In genomic region chr17:73782641-73783381, GRCh38 we compare ENCODE assay signal across 15 cellular contexts.
DNase-seq lines count a peak whose midpoint lies in the region; ATAC-seq, FAIRE-seq and TF ChIP-seq lines count a peak whose summit lies in the region.
"Had no signal": no experiment of that assay in that cellular context is flagged by ENCODE, and none has a peak within 500 bp of the region (broad histone marks: within the 10 kb centered on the region; RNA-seq: fewer than 3 reads in every experiment).

No MANE protein-coding gene starts in this region.

- H3K36me3 Mint-ChIP-seq in stimulated activated effector memory CD8-positive, alpha-beta T cell treated with anti-CD3 and anti-CD28 coated beads, Interleukin-12 subunit alpha, Interleukin-12 subunit beta, amount 100 ng/mL, for 72 hours = no peaks in the 10 kb centered on the region

- H3K27me3 ChIP-seq in HepG2 (ENCODE audit: control insufficient read depth in 1 of 2, insufficient read depth in 2 of 2, low read length in 2 of 2) = peaks cover 2 to 20% of the 10 kb centered on the region in 2 experiments; a peak in 4 of 5 replicates
- H3K27me3 ChIP-seq in right lobe of liver = no peaks in the 10 kb centered on the region
- H3K27me3 ChIP-seq in K562 (ENCODE audit: control insufficient read depth in 2 of 2, insufficient read depth in 2 of 2, low read length in 2 of 2) = peaks cover 0 to 27% of the 10 kb centered on the region in 2 experiments; a peak in 2 of 5 replicates
- H3K27me3 ChIP-seq: body of pancreas had no signal

- WGBS in HepG2 (ENCODE audit: low lambda C conversion rate) = 68% methylated on average over 11 of the region's 11 CpGs
- 81% methylated on average over 10 of the region's 11 CpGs for WGBS in right lobe of liver (ENCODE audit: insufficient coverage, low coverage, low lambda C conversion rate, missing lambda C conversion rate)
- 14% methylated on average over 11 of the region's 11 CpGs for WGBS in K562 (ENCODE audit: insufficient coverage, low coverage, missing lambda C conversion rate)

- no peak overlapping the region for H3K4me3 Mint-ChIP-seq in stimulated activated effector memory CD8-positive, alpha-beta T cell treated with anti-CD3 and anti-CD28 coated beads, Interleukin-12 subunit alpha, Interleukin-12 subunit beta, amount 100 ng/mL, for 72 hours
- H3K4me3 Mint-ChIP-seq: T-helper 1 cell treated with Interleukin-12 subunit alpha and Interleukin-12 subunit beta and Interleukin-4 antibody, amounts not matched to agents 30 μg/mL and 1 μg/mL, for 36 hours had no signal

- TF ChIP-seq RAD21 in HepG2 (CRISPR knock-in tag; IDR thresholded peaks at IDR 0.05) = no peak
- TF ChIP-seq RAD21 in K562 (CRISPR knock-in tag; conservative IDR thresholded peaks at IDR 0.05 in 1 of 2, IDR thresholded peaks at IDR 0.05 in 1 of 2) = peak in 1 of 2 experiments; percentile 51; a peak in 2 of 4 replicates

- in situ Hi-C loops in HepG2 (cut with HindIII; ENCODE audit: extremely low pct_ligation_motif_present, low pct_unique_long_range_greater_than_20kb) (loop anchor here (25.0 kb wide), 1 partner anchor 654 kb away; the partner anchor contains the start of gene GPRC5C), K562 (cut with MboI) (no loop called here)

- H3K4me2 ChIP-seq in HepG2 (ENCODE audit: low read depth, low read length) (peak overlapping the region; percentile 60; the same call in 1 of the 2 replicates), K562 (ENCODE audit: insufficient read depth, low read length) (no peak overlapping the region)
- H3K4me2 ChIP-seq: PC-9 had no signal

- CTCF ChIA-PET in HepG2 (lab: Yijun Ruan, JAX; ENCODE audit: low intra/inter-chr PET ratio, low total read pairs) (no interaction called here), K562 (lab: Yijun Ruan, JAX; ENCODE audit: low intra/inter-chr PET ratio) (no interaction called here)

- H3K36me3 ChIP-seq in HepG2 (replicated peaks in 1 of 2; ENCODE audit: control insufficient read depth in 1 of 2, insufficient read depth in 2 of 2, low read length in 2 of 2) (no peaks in the 10 kb centered on the region), right lobe of liver (no peaks in the 10 kb centered on the region), K562 (ENCODE audit: control insufficient read depth, insufficient read depth, low read length) (no peaks in the 10 kb centered on the region)
- H3K36me3 ChIP-seq: gastroesophageal sphincter, stomach had no signal

- POLR2A ChIA-PET in HepG2 (lab: Yijun Ruan, JAX) = interaction anchor here (1.4 kb wide), 1 partner anchor 27 kb away, joined by 3 read pairs; no protein-coding TSS in a partner anchor
- POLR2A ChIA-PET in K562 (lab: Yijun Ruan, JAX) = interaction anchor here (0.6 to 1.2 kb wide), 2 partner anchors 12 to 430 kb away, joined by 3 read pairs; partner anchors contain the start of gene TTYH2

- H3K9me3 ChIP-seq in HepG2 (ENCODE audit: low read length) (0 out of 2 replicates have a peak, but pooled peaks cover 4% of the 10 kb centered on the region), right lobe of liver (no peaks in the 10 kb centered on the region), K562 (replicated peaks; ENCODE audit: control insufficient read depth, insufficient read depth, low read depth, low read length) (no peaks in the 10 kb centered on the region)
- H3K9me3 ChIP-seq: body of pancreas, gastroesophageal sphincter, stomach had no signal

- ATAC-seq in HepG2 (peak; percentile 27; the same call in 2 of the 3 replicates), right lobe of liver (no peak), K562 (peak; percentile 90), GM19023 (IDR thresholded peaks at IDR 0.05; ENCODE audit: unreplicated experiment) (no peak)
- no peak for ATAC-seq in stimulated activated effector memory CD8-positive, alpha-beta T cell treated with anti-CD3 and anti-CD28 coated beads, Interleukin-12 subunit alpha, Interleukin-12 subunit beta, amount 100 ng/mL, for 72 hours
- ATAC-seq: body of pancreas, gastroesophageal sphincter had no signal

- DNase-seq in HepG2 (ENCODE audit: low spot score) (no peak), right lobe of liver (no peak), NCI-H1436 treated with DMSO at 0.1 percent for 48 hours (lab: John Stamatoyannopoulos, UW) (peak; percentile 53), K562 (ENCODE audit: extremely low read depth in 1 of 4, low spot score in 3 of 4) (peak; percentile 30 to 50 (median 42)), HPDE6-E6E7 (ENCODE audit: extremely low spot score) (no peak)
- no peak for DNase-seq in stimulated activated naive CD4-positive, alpha-beta T cell (lab: John Stamatoyannopoulos, UW)
- DNase-seq in stimulated activated effector memory CD8-positive, alpha-beta T cell treated with anti-CD3 and anti-CD28 coated beads, Interleukin-12 subunit alpha, Interleukin-12 subunit beta, amount 100 ng/mL, for 72 hours (ENCODE audit: low spot score in 2 of 2) = no peak
- DNase-seq: body of pancreas, NCI-H1048, stomach had no signal

- TF ChIP-seq EP300 in HepG2 (IDR thresholded peaks at IDR 0.05; ENCODE audit: low read depth in 2 of 2, low read length in 2 of 2) = no peak
- no peak for TF ChIP-seq EP300 in HepG2 (CRISPR knock-in tag; IDR thresholded peaks at IDR 0.05; ENCODE audit: borderline replicate concordance)
- TF ChIP-seq EP300 in K562 (IDR thresholded peaks at IDR 0.05; ENCODE audit: low read length) = no peak

- BruUV-seq in HepG2 (replicated peaks; lab: Mats Ljungman, UMichigan) = no TSS peak
- BruUV-seq in K562 (replicated peaks; lab: Mats Ljungman, UMichigan) = no TSS peak

- H3K9me1 ChIP-seq in K562 (ENCODE audit: control insufficient read depth, insufficient read depth, low read length) = no peaks in the 10 kb centered on the region

- no peak overlapping the region for H2AFZ ChIP-seq in HepG2 (ENCODE audit: low read length)
- H2AFZ ChIP-seq in K562 (ENCODE audit: low read depth, low read length) = no peak overlapping the region
- H2AFZ ChIP-seq: PC-9 had no signal

- no peaks in the 10 kb centered on the region for H3K4me1 Mint-ChIP-seq in stimulated activated effector memory CD8-positive, alpha-beta T cell treated with anti-CD3 and anti-CD28 coated beads, Interleukin-12 subunit alpha, Interleukin-12 subunit beta, amount 100 ng/mL, for 72 hours

- intact Hi-C loops in HepG2 (cut with micrococcal nuclease; ENCODE audit: unreplicated experiment) (no loop called here), right lobe of liver (cut with DNase I) (no loop called here), K562 (cut with micrococcal nuclease) (loop anchor here (10.0 kb wide), 1 partner anchor 358 kb away; no protein-coding TSS in a partner anchor)

- H3K79me2 ChIP-seq in HepG2 (ENCODE audit: insufficient read depth, low read length) = no peaks in the 10 kb centered on the region
- no peaks in the 10 kb centered on the region for H3K79me2 ChIP-seq in K562 (ENCODE audit: control insufficient read depth, insufficient read depth, low read length)

- no peak overlapping the region for H3K27ac Mint-ChIP-seq in stimulated activated effector memory CD8-positive, alpha-beta T cell treated with anti-CD3 and anti-CD28 coated beads, Interleukin-12 subunit alpha, Interleukin-12 subunit beta, amount 100 ng/mL, for 72 hours
- H3K27ac Mint-ChIP-seq: T-helper 1 cell treated with Interleukin-12 subunit alpha and Interleukin-12 subunit beta and Interleukin-4 antibody, amounts not matched to agents 30 μg/mL and 1 μg/mL, for 36 hours had no signal

- H3K27ac ChIP-seq in HepG2 (ENCODE audit: extremely low read length, insufficient read depth, low read length) (no peak overlapping the region), right lobe of liver (no peak overlapping the region), K562 (ENCODE audit: extremely low read depth, low read depth, low read length) (no peak overlapping the region)
- H3K27ac ChIP-seq: body of pancreas, C4-2B, gastroesophageal sphincter, PC-9, stomach had no signal

- FAIRE-seq in HepG2 (lab: Jason Lieb, UNC) (no peak), K562 (lab: Jason Lieb, UNC) (no peak)

- no peak overlapping the region for H3K4me3 ChIP-seq in HepG2 (replicated peaks in 1 of 3; ENCODE audit: insufficient read depth in 1 of 3, low read depth in 2 of 3, low read length in 3 of 3)
- H3K4me3 ChIP-seq in right lobe of liver = no peak overlapping the region
- H3K4me3 ChIP-seq in K562 = no peak overlapping the region
- H3K4me3 ChIP-seq: body of pancreas, gastroesophageal sphincter, PC-9, stomach had no signal

- peaks cover 64% of the 10 kb centered on the region for H3K4me1 ChIP-seq in HepG2 (ENCODE audit: insufficient read depth, low read length)
- no peaks in the 10 kb centered on the region for H3K4me1 ChIP-seq in right lobe of liver
- no peaks in the 10 kb centered on the region for H3K4me1 ChIP-seq in K562 (replicated peaks in 1 of 2; ENCODE audit: control insufficient read depth in 2 of 2, insufficient read depth in 2 of 2, low read length in 2 of 2)
- H3K4me1 ChIP-seq: body of pancreas, gastroesophageal sphincter had no signal

- H3K9me3 Mint-ChIP-seq in stimulated activated effector memory CD8-positive, alpha-beta T cell treated with anti-CD3 and anti-CD28 coated beads, Interleukin-12 subunit alpha, Interleukin-12 subunit beta, amount 100 ng/mL, for 72 hours = no peaks in the 10 kb centered on the region
- H3K9me3 Mint-ChIP-seq: T-helper 1 cell treated with Interleukin-12 subunit alpha and Interleukin-12 subunit beta and Interleukin-4 antibody, amounts not matched to agents 30 μg/mL and 1 μg/mL, for 36 hours had no signal

- TF ChIP-seq POLR2A in HepG2 (IDR thresholded peaks at IDR 0.05; ENCODE audit: insufficient read depth in 1 of 2, low read depth in 2 of 2, low read length in 2 of 2) (no peak), right lobe of liver (IDR thresholded peaks at IDR 0.05) (no peak), K562 (conservative IDR thresholded peaks at IDR 0.05) (no peak)

- TF ChIP-seq CTCF in HepG2 (CRISPR knock-in tag; IDR thresholded peaks at IDR 0.05) = peak; percentile 34
- no peak for TF ChIP-seq CTCF in right lobe of liver (IDR thresholded peaks at IDR 0.05)
- peak; percentile 62 to 69 (median 69) for TF ChIP-seq CTCF in K562 (IDR thresholded peaks at IDR 0.05 in 2 of 3, conservative IDR thresholded peaks at IDR 0.05 in 1 of 3; ENCODE audit: insufficient read depth in 2 of 3, low read depth in 1 of 3, low read length in 3 of 3)

- H4K20me1 ChIP-seq in HepG2 (ENCODE audit: insufficient read depth, low read length) = no peaks in the 10 kb centered on the region
- peaks cover 9% of the 10 kb centered on the region; the same call in 1 of the 2 replicates for H4K20me1 ChIP-seq in K562 (replicated peaks; ENCODE audit: control insufficient read depth, insufficient read depth, low read length)

- no peak overlapping the region for H3K9ac ChIP-seq in HepG2 (ENCODE audit: insufficient read depth, low read depth, low read length)
- H3K9ac ChIP-seq in K562 (ENCODE audit: insufficient read depth in 1 of 2, low read depth in 2 of 2, low read length in 2 of 2) = no peak overlapping the region

TF ChIP-seq in HepG2, 621 proteins besides CTCF, POLR2A, EP300 and RAD21 (continues in another document):
- TF ChIP-seq POLR2AphosphoS2 (IDR thresholded peaks at IDR 0.05; ENCODE audit: low read depth, low read length) = no peak

TF ChIP-seq in K562, 482 proteins besides CTCF, POLR2A, EP300 and RAD21 (continues in another document):
- no peak for TF ChIP-seq SMAD1 (IDR thresholded peaks at IDR 0.05; ENCODE audit: low read depth, low read length, partially characterized antibody)
- TF ChIP-seq ZNF224 (CRISPR knock-in tag; IDR thresholded peaks at IDR 0.05) = no peak
- TF ChIP-seq SMARCA5 (IDR thresholded peaks at IDR 0.05) = 0 out of 2 replicates have a peak, but pooled peaks have one; percentile 52

Comparison
In these comparisons a context has a peak if more than half of its experiments do, and no peak if none do; other contexts are left out.
1. ATAC-seq: peak in HepG2 (single experiment) and K562 (single experiment); none in right lobe of liver (0 of 4), stimulated activated effector memory CD8-positive, alpha-beta T cell treated with anti-CD3 and anti-CD28 coated beads, Interleukin-12 subunit alpha, Interleukin-12 subunit beta, amount 100 ng/mL, for 72 hours (single experiment) and GM19023 (single experiment).
2. CTCF ChIP-seq: peak in HepG2 (single experiment) and K562 (3 of 3); none in right lobe of liver (0 of 4).
3. DNase-seq: peak in NCI-H1436 treated with DMSO at 0.1 percent for 48 hours (single experiment) and K562 (4 of 4); none in HepG2 (single experiment), right lobe of liver (0 of 3), stimulated activated naive CD4-positive, alpha-beta T cell (0 of 6), HPDE6-E6E7 (single experiment) and stimulated activated effector memory CD8-positive, alpha-beta T cell treated with anti-CD3 and anti-CD28 coated beads, Interleukin-12 subunit alpha, Interleukin-12 subunit beta, amount 100 ng/mL, for 72 hours (0 of 2).
4. Of the 241 proteins assayed by ChIP-seq in both HepG2 and K562: peak only in HepG2: CHD4, DNMT1, MEF2D, MYC, STAG1, ZFX and 2 more; only in K562: none; in both: CTCF; in neither: 231; mixed calls (peak in some experiments, not most) for 1.